ENCODE assay signal across 7 cellular contexts in the genomic region with DNA sequence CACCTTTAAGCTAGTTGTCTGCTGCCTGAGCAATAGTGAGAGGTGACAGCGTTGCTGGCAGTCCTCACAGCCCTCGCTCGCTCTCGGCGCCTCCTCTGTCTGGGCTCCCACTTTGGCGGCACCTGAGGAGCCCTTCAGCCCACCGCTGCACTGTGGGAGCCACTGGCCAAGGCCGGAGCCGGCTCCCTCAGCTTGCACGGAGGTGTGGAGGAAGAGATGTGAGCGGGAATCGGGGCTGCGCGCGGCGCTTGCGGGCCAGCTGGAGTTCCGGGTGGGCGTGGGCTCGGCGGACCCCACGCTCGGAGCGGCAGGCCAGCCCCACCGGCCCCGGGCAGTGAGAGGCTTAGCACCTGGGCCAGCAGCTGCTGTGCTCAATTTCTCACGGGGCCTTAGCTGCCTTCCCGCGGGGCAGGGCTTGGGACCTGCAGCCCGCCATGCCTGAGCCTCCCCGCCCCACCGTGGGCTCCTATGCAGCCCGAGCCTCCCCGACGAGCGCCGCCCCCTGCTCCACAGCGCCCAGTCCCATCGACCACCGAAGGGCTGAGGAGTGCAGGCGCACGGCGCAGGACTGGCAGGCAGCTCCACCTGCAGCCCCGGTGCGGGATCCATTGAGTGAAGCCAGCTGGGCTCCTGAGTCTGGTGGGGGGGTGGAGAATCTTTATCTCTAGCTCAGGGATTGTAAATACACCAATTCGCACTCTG.
A peak's percentile ranks its signal among the peaks of the same experiment; 100 is the strongest.
DNase-seq lines count a peak whose midpoint lies in the region; ATAC-seq and TF ChIP-seq lines count a peak whose summit lies in the region.
"Not testable (repeated sequence)": the region's sequence is repeated elsewhere in the genome, so short reads cannot be mapped to it uniquely, and the experiment has no call there.

No MANE protein-coding gene starts in this region.

- H4K20me1 ChIP-seq in neural progenitor cell (ENCODE audit: low read depth): not testable (repeated sequence)

- H3K4me1 Mint-ChIP-seq in neural progenitor cell: not testable (repeated sequence)

- not testable (repeated sequence) for H3K27ac Mint-ChIP-seq in neural progenitor cell

- H3K9me3 ChIP-seq in left ventricle myocardium inferior (replicated peaks); lower lobe of right lung; neural progenitor cell (ENCODE audit: low read depth); spleen; upper lobe of right lung: not testable (repeated sequence)

- H3F3A ChIP-seq in neural progenitor cell (ENCODE audit: low read depth): not testable (repeated sequence)

- H3K27me3 Mint-ChIP-seq in neural progenitor cell (ENCODE audit: insufficient read depth, low read depth): not testable (repeated sequence)

- not testable (repeated sequence) for H3K36me3 Mint-ChIP-seq in neural progenitor cell

- H3K4me2 ChIP-seq in neural progenitor cell: not testable (repeated sequence)

- not testable (repeated sequence) for H3K79me2 ChIP-seq in neural progenitor cell (ENCODE audit: low read depth)

- not testable (repeated sequence) for H3K9me3 Mint-ChIP-seq in neural progenitor cell

- TF ChIP-seq CTCF in left ventricle myocardium inferior (IDR thresholded peaks at IDR 0.05; ENCODE audit: borderline replicate concordance); lower lobe of right lung (IDR thresholded peaks at IDR 0.05); neural progenitor cell (IDR thresholded peaks at IDR 0.05); spleen (IDR thresholded peaks at IDR 0.05 in 8 of 11, conservative IDR thresholded peaks at IDR 0.05 in 3 of 11); upper lobe of right lung (IDR thresholded peaks at IDR 0.05): not testable (repeated sequence)

- H3K27ac ChIP-seq in left ventricle myocardium inferior (replicated peaks); lower lobe of right lung; neural progenitor cell; spleen; upper lobe of right lung: not testable (repeated sequence)

- H3K27me3 ChIP-seq in left ventricle myocardium inferior (ENCODE audit: low read depth); lower lobe of right lung (ENCODE audit: low read depth); neural progenitor cell; spleen (replicated peaks in 1 of 7); upper lobe of right lung: not testable (repeated sequence)

- intact Hi-C loops in left ventricle myocardium inferior (cut with micrococcal nuclease); lower lobe of right lung (cut with DNase I); spleen (cut with DNase I; ENCODE audit: low total_unique reads); upper lobe of right lung (cut with DNase I): not testable (repeated sequence)

- 92 to 97% (median 96%) methylated on average over 32 to 46 of the region's 46 CpGs for WGBS in spleen, 5 donors

- not testable (repeated sequence) for ATAC-seq in lower lobe of right lung, upper lobe of right lung

- not testable (repeated sequence) for H3K4me1 ChIP-seq in left ventricle myocardium inferior, lower lobe of right lung, neural progenitor cell, spleen, upper lobe of right lung

- not testable (repeated sequence) for H3K4me3 Mint-ChIP-seq in neural progenitor cell

- peak; percentile 29 for DNase-seq in ELF-1 (ENCODE audit: low read depth, low spot score)
- peak; percentile 4 for DNase-seq in activated gamma-delta T cell (lab: John Stamatoyannopoulos, UW)
- not testable (repeated sequence) for DNase-seq in left ventricle myocardium inferior; neural progenitor cell (ENCODE audit: low spot score)
- peak; percentile 34 for DNase-seq in lower lobe of right lung
- peak; percentile 63 for DNase-seq in spleen
- DNase-seq in upper lobe of right lung: peak; percentile 54

- not testable (repeated sequence) for H3K9ac ChIP-seq in neural progenitor cell

- H2AFZ ChIP-seq in neural progenitor cell (replicated peaks): peak overlapping the region; percentile 5

- peak overlapping the region; percentile 36 for H3K4me3 ChIP-seq in left ventricle myocardium inferior
- H3K4me3 ChIP-seq in lower lobe of right lung, neural progenitor cell, spleen, upper lobe of right lung: not testable (repeated sequence)

- H3K36me3 ChIP-seq in left ventricle myocardium inferior, lower lobe of right lung, neural progenitor cell, spleen, upper lobe of right lung: not testable (repeated sequence)

- not testable (repeated sequence) for TF ChIP-seq POLR2A in spleen (IDR thresholded peaks at IDR 0.05)
